ENCODE assay signal across 21 cellular contexts in the genomic region with DNA sequence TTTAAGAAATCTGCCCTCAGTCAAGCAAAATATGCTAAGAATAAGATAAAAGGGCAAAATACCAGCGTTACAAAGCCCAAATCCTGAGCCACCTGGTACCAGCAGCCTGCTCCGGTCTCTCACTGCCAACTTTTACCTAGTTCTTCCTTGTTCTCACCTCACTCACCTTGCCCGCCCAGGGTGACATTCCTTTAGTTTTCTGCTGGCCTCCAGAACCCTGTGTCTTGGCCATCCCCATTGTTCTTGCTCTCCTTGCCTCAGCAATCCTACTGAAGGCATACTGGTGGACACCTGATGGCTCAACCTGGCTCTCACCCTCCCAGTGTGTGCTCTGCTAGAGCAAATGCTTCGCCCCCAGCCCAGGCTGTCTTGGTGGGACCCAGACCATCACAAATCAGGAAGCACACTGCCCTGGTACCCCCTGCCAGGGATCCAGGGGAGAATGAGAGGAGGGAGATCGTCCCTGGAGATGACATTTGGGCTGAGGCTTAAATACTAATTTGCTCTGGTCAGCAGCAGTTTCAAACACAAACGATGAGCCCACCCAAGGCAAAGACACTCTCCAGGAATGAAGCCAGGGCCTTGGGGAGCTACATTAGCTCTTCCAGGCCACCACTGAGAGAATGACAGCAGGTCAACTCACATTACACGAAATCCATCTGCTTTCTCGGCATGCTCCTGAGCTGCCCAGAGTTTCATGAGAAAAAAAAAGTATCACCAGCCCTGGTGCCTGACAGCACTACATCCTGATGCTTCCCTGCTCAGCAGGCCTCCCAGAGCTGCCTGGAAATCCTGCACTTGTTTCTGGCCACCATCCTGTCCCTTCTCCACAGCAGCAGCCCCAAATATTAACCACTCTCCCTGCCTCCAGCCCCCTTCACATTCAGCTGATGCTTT. TPM values are rescaled to one million over a fixed set of nuclear protein-coding genes. Genes with fewer than 3 reads are reported as not detected.
A peak's percentile ranks its signal among the peaks of the same experiment; 100 is the strongest.
DNase-seq lines count a peak whose midpoint lies in the region; ATAC-seq, FAIRE-seq and TF ChIP-seq lines count a peak whose summit lies in the region.
"Had no signal": no experiment of that assay in that cellular context is flagged by ENCODE, and none has a peak within 500 bp of the region (broad histone marks: within the 10 kb centered on the region; RNA-seq: fewer than 3 reads in every experiment).

No MANE protein-coding gene starts in this region.

- no peaks in the 10 kb centered on the region for H3K36me3 Mint-ChIP-seq in activated CD8-positive, alpha-beta memory T cell treated with anti-CD3 and anti-CD28 coated beads, Interleukin-2, amount 10 ng/mL, durations not matched to agents 7 days and 5 days
- no peaks in the 10 kb centered on the region for H3K36me3 Mint-ChIP-seq in nephron progenitor cell (ENCODE audit: low read depth)
- no peaks in the 10 kb centered on the region for H3K36me3 Mint-ChIP-seq in activated naive CD4-positive, alpha-beta T cell treated with anti-CD3 and anti-CD28 coated beads, Interleukin-2, amount 50 U/mL, for 72 hours

- peak; percentile 26 for DNase-seq in activated CD8-positive, alpha-beta memory T cell treated with anti-CD3 and anti-CD28 coated beads, Interleukin-2, amount 50 U/mL, for 48 hours
- no peak for DNase-seq in activated CD8-positive, alpha-beta memory T cell treated with anti-CD3 and anti-CD28 coated beads, Interleukin-2, amount 10 ng/mL, durations not matched to agents 7 days and 5 days
- DNase-seq in cerebellar cortex (ENCODE audit: low spot score) (peak; percentile 91), nephron progenitor cell (no peak), COLO668 (lab: John Stamatoyannopoulos, UW; ENCODE audit: unreplicated experiment) (no peak), GM12892 (ENCODE audit: insufficient read length) (no peak)
- no peak for DNase-seq in activated naive CD4-positive, alpha-beta T cell treated with anti-CD3 and anti-CD28 coated beads, Interleukin-2, amount 50 U/mL, for 72 hours (ENCODE audit: low spot score in 2 of 2)
- no peak for DNase-seq in activated CD4-positive, alpha-beta T cell treated with anti-CD3 and anti-CD28 coated beads for 1 hour
- DNase-seq: CD4-positive, alpha-beta T cell; DMS79 treated with DMSO at 0.1 percent for 48 hours; IMR-90; Karpas-422; NCI-H1436; NCI-H1930; NCI-H446 treated with DMSO at 0.1 percent for 48 hours; Right ventricle myocardium superior had no signal

- peaks cover 12% of the 10 kb centered on the region for H3K27me3 Mint-ChIP-seq in activated CD8-positive, alpha-beta memory T cell treated with anti-CD3 and anti-CD28 coated beads, Interleukin-2, amount 10 ng/mL, durations not matched to agents 7 days and 5 days
- H3K27me3 Mint-ChIP-seq in nephron progenitor cell (ENCODE audit: low read depth, poor library complexity) = peaks cover 51% of the 10 kb centered on the region

- no peak overlapping the region for H3K4me3 Mint-ChIP-seq in activated CD8-positive, alpha-beta memory T cell treated with anti-CD3 and anti-CD28 coated beads, Interleukin-2, amount 10 ng/mL, durations not matched to agents 7 days and 5 days
- H3K4me3 Mint-ChIP-seq in nephron progenitor cell = no peak overlapping the region
- H3K4me3 Mint-ChIP-seq: CD4-positive, alpha-beta T cell had no signal

- TF ChIP-seq POLR2A in GM12892 (IDR thresholded peaks at IDR 0.05; ENCODE audit: low read depth, low read length) = no peak

- FAIRE-seq in GM12892 (lab: Jason Lieb, UNC) = no peak
- FAIRE-seq: A204.1, D721Med, HTR-8/SVneo had no signal

- no peaks in the 10 kb centered on the region for H3K4me1 Mint-ChIP-seq in activated CD8-positive, alpha-beta memory T cell treated with anti-CD3 and anti-CD28 coated beads, Interleukin-2, amount 10 ng/mL, durations not matched to agents 7 days and 5 days
- peaks cover 9% of the 10 kb centered on the region for H3K4me1 Mint-ChIP-seq in nephron progenitor cell

- CTCF ChIA-PET in activated CD8-positive, alpha-beta memory T cell treated with anti-CD3 and anti-CD28 coated beads, Interleukin-2, amount 10 ng/mL, durations not matched to agents 7 days and 5 days (lab: Charles Lee) = interaction anchor here (0.8 kb wide), 1 partner anchor 397 kb away, joined by 3 read pairs; no protein-coding TSS in a partner anchor

- TF ChIP-seq CTCF in nephron progenitor cell (IDR thresholded peaks at IDR 0.05) = no peak

- no peak overlapping the region for H3K27ac Mint-ChIP-seq in activated CD8-positive, alpha-beta memory T cell treated with anti-CD3 and anti-CD28 coated beads, Interleukin-2, amount 10 ng/mL, durations not matched to agents 7 days and 5 days
- H3K27ac Mint-ChIP-seq in nephron progenitor cell = peak overlapping the region; percentile 49
- peak overlapping the region in 1 of 2 donors; percentile 34 for H3K27ac Mint-ChIP-seq in activated naive CD4-positive, alpha-beta T cell treated with anti-CD3 and anti-CD28 coated beads, Interleukin-2, amount 50 U/mL, for 72 hours
- H3K27ac Mint-ChIP-seq: CD4-positive, alpha-beta T cell had no signal

- no peak for ATAC-seq in activated CD8-positive, alpha-beta memory T cell treated with anti-CD3 and anti-CD28 coated beads, Interleukin-2, amount 10 ng/mL, durations not matched to agents 7 days and 5 days
- no peak for ATAC-seq in activated naive CD4-positive, alpha-beta T cell treated with anti-CD3 and anti-CD28 coated beads, Interleukin-2, amount 50 U/mL, for 72 hours

- no peaks in the 10 kb centered on the region for H3K9me3 Mint-ChIP-seq in activated CD8-positive, alpha-beta memory T cell treated with anti-CD3 and anti-CD28 coated beads, Interleukin-2, amount 10 ng/mL, durations not matched to agents 7 days and 5 days (ENCODE audit: low read depth)
- peaks cover 4% of the 10 kb centered on the region for H3K9me3 Mint-ChIP-seq in nephron progenitor cell
- no peaks in the 10 kb centered on the region for H3K9me3 Mint-ChIP-seq in activated naive CD4-positive, alpha-beta T cell treated with anti-CD3 and anti-CD28 coated beads, Interleukin-2, amount 50 U/mL, for 72 hours
- H3K9me3 Mint-ChIP-seq: CD4-positive, alpha-beta T cell had no signal

RNA-seq across cellular contexts. Expression of gene SEPTIN8, which starts 12.2 kb away (rescaled TPM):
- total RNA-seq in activated CD8-positive, alpha-beta memory T cell treated with anti-CD3 and anti-CD28 coated beads, Interleukin-2, amount 10 ng/mL, durations not matched to agents 7 days and 5 days = 10 to 100 TPM; 43.7 to 57.3 TPM
- 10 to 100 TPM in 1 of 2 donors, 1 to 10 TPM in 1; 9.4 to 15.5 TPM for total RNA-seq in activated naive CD4-positive, alpha-beta T cell treated with anti-CD3 and anti-CD28 coated beads, Interleukin-2, amount 50 U/mL, for 72 hours
- polyA plus RNA-seq in GM12892 (2012; ENCODE audit: missing spikeins) = 30.3 TPM

RNA-seq across cellular contexts. Expression of gene SOWAHA, which starts 23.9 kb away (rescaled TPM):
- under 1 TPM in 1 of 2 experiments, not detected in 1; 0.42 TPM for total RNA-seq in activated CD8-positive, alpha-beta memory T cell treated with anti-CD3 and anti-CD28 coated beads, Interleukin-2, amount 10 ng/mL, durations not matched to agents 7 days and 5 days
- not detected for total RNA-seq in activated naive CD4-positive, alpha-beta T cell treated with anti-CD3 and anti-CD28 coated beads, Interleukin-2, amount 50 U/mL, for 72 hours
- polyA plus RNA-seq in GM12892 (2012; ENCODE audit: missing spikeins) = 0.32 TPM
- total RNA-seq: CD4-positive, alpha-beta T cell; IMR-90; MCF 10A; OCI-LY7 had no signal

RNA-seq across cellular contexts. Expression of gene SHROOM1, which starts 41.2 kb away (rescaled TPM):
- total RNA-seq in activated CD8-positive, alpha-beta memory T cell treated with anti-CD3 and anti-CD28 coated beads, Interleukin-2, amount 10 ng/mL, durations not matched to agents 7 days and 5 days = 10 to 100 TPM in 1 of 2 experiments, 1 to 10 TPM in 1; 4.4 to 11.5 TPM
- 1 to 10 TPM; 1.3 to 2.3 TPM for total RNA-seq in activated naive CD4-positive, alpha-beta T cell treated with anti-CD3 and anti-CD28 coated beads, Interleukin-2, amount 50 U/mL, for 72 hours
- 2.9 TPM for polyA plus RNA-seq in GM12892 (2012; ENCODE audit: missing spikeins)

RNA-seq across cellular contexts. Expression of gene CCNI2, which starts 42.0 kb away (rescaled TPM):
- total RNA-seq in activated CD8-positive, alpha-beta memory T cell treated with anti-CD3 and anti-CD28 coated beads, Interleukin-2, amount 10 ng/mL, durations not matched to agents 7 days and 5 days = 10 to 100 TPM; 16.7 to 52.5 TPM
- total RNA-seq in activated naive CD4-positive, alpha-beta T cell treated with anti-CD3 and anti-CD28 coated beads, Interleukin-2, amount 50 U/mL, for 72 hours = 1 to 10 TPM in 1 of 2 donors, under 1 TPM in 1; 0.87 to 2.2 TPM
- polyA plus RNA-seq in GM12892 (2012; ENCODE audit: missing spikeins) = 7.6 TPM
- total RNA-seq: IMR-90, OCI-LY7 had no signal
- polyA plus RNA-seq: IMR-90 had no signal

RNA-seq across cellular contexts. Expression of gene KIF3A, which starts 51.9 kb away (rescaled TPM):
- total RNA-seq in activated CD8-positive, alpha-beta memory T cell treated with anti-CD3 and anti-CD28 coated beads, Interleukin-2, amount 10 ng/mL, durations not matched to agents 7 days and 5 days = 10 to 100 TPM; 18.2 to 38.8 TPM
- 10 to 100 TPM in 1 of 2 donors, 1 to 10 TPM in 1; 9.0 to 12.7 TPM for total RNA-seq in activated naive CD4-positive, alpha-beta T cell treated with anti-CD3 and anti-CD28 coated beads, Interleukin-2, amount 50 U/mL, for 72 hours
- polyA plus RNA-seq in GM12892 (2012; ENCODE audit: missing spikeins) = 21.4 TPM

Comparison
In these comparisons a context has a peak if more than half of its experiments do, and no peak if none do; other contexts are left out.
1. DNase-seq: peak in activated CD8-positive, alpha-beta memory T cell treated with anti-CD3 and anti-CD28 coated beads, Interleukin-2, amount 50 U/mL, for 48 hours (single experiment) and cerebellar cortex (single experiment); none in activated CD8-positive, alpha-beta memory T cell treated with anti-CD3 and anti-CD28 coated beads, Interleukin-2, amount 10 ng/mL, durations not matched to agents 7 days and 5 days (single experiment), nephron progenitor cell (single experiment), COLO668 (single experiment), activated naive CD4-positive, alpha-beta T cell treated with anti-CD3 and anti-CD28 coated beads, Interleukin-2, amount 50 U/mL, for 72 hours (0 of 2), GM12892 (single experiment) and activated CD4-positive, alpha-beta T cell treated with anti-CD3 and anti-CD28 coated beads for 1 hour (single experiment).